Comparison of ENCODE assay signal across 12 cellular contexts in the genomic region with DNA sequence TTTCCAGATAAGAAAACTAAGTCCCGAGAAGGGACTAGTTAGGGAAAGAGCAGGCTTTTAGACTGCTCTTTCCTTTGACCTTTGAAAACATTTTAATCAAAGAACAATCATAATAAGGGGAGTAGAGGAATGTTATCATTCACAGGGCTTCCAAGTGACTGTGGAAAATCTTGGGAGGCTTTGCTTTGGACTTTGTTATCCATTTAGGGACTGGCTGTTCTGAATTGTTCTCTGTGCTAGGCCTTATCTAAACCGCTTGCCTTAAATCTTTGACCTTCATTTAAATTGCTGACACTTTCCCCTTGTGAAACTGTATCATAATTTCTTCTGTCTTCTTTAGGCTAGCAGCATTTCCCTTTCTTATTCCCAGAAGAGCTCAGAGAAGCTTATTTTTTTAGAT.
"Had no signal": no experiment of that assay in that cellular context is flagged by ENCODE, and none has a peak within 500 bp of the region (broad histone marks: within the 10 kb centered on the region; RNA-seq: fewer than 3 reads in every experiment).

No MANE protein-coding gene starts in this region.

- H3K4me2 ChIP-seq: neural progenitor cell had no signal

- H3K9ac ChIP-seq: neural progenitor cell, parathyroid adenoma had no signal

- H3K9me3 ChIP-seq: SJSA1 had no signal

- DNase-seq: activated CD4-positive, alpha-beta T cell treated with anti-CD3 and anti-CD28 coated beads for 1 hour; activated CD4-positive, alpha-beta T cell treated with anti-CD3 and anti-CD28 coated beads, Interleukin-2, amount 50 U/mL, for 48 hours; activated naive CD4-positive, alpha-beta T cell; activated T-cell treated with anti-CD3 and anti-CD28 coated beads, Interleukin-2, amount 50 U/mL, for 72 hours; caudate nucleus; glutamatergic neuron; mesendoderm had no signal

- H3K79me2 ChIP-seq: parathyroid adenoma had no signal

- H3K27ac ChIP-seq: neural progenitor cell, parathyroid adenoma, SJSA1 had no signal

- H3K4me3 ChIP-seq: neural progenitor cell, SJSA1 had no signal

- H2AFZ ChIP-seq: neural progenitor cell, parathyroid adenoma had no signal

- H3K27me3 ChIP-seq: SJSA1 had no signal

- H3K36me3 ChIP-seq: neural progenitor cell, SJSA1 had no signal

- ATAC-seq: activated T-cell treated with anti-CD3 and anti-CD28 coated beads, Interleukin-2, amount 50 U/mL, for 72 hours; left lobe of liver; stimulated activated memory B cell treated with anti-CD40 and anti-IgM and Interleukin-4, amounts not matched to agents 10 μg/mL and 1 μg/mL and 100 μg/mL, for 72 hours had no signal
